ENCODE assay signal across 1 cellular context in genomic region chr17:36482611-36483504, GRCh38.
TF ChIP-seq lines count a peak whose summit lies in the region.

No MANE protein-coding gene starts in this region.

TF ChIP-seq in K562, 482 proteins besides CTCF, POLR2A, EP300 and RAD21 (continued from another document and continues in another):
- TF ChIP-seq ZC3H8 (IDR thresholded peaks at IDR 0.05): no peak
- TF ChIP-seq SMARCC2 (IDR thresholded peaks at IDR 0.05; ENCODE audit: low read depth): no peak
- TF ChIP-seq, protein P1, sequence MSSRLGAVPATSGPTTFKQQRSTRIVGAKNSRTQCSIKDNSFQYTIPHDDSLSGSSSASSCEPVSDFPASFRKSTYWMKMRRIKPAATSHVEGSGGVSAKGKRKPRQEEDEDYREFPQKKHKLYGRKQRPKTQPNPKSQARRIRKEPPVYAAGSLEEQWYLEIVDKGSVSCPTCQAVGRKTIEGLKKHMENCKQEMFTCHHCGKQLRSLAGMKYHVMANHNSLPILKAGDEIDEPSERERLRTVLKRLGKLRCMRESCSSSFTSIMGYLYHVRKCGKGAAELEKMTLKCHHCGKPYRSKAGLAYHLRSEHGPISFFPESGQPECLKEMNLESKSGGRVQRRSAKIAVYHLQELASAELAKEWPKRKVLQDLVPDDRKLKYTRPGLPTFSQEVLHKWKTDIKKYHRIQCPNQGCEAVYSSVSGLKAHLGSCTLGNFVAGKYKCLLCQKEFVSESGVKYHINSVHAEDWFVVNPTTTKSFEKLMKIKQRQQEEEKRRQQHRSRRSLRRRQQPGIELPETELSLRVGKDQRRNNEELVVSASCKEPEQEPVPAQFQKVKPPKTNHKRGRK (tag; IDR thresholded peaks at IDR 0.05): no peak
- no peak for TF ChIP-seq FOSL1 (tag; conservative IDR thresholded peaks at IDR 0.05)
- no peak for TF ChIP-seq HNRNPH1 (optimal IDR thresholded peaks at IDR 0.05; ENCODE audit: low read depth, low read length)
- TF ChIP-seq ZNF431 (CRISPR knock-in tag; IDR thresholded peaks at IDR 0.05): peak; percentile 86
- TF ChIP-seq, protein P2, sequence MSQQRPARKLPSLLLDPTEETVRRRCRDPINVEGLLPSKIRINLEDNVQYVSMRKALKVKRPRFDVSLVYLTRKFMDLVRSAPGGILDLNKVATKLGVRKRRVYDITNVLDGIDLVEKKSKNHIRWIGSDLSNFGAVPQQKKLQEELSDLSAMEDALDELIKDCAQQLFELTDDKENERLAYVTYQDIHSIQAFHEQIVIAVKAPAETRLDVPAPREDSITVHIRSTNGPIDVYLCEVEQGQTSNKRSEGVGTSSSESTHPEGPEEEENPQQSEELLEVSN (IDR thresholded peaks at IDR 0.05; ENCODE audit: borderline replicate concordance in 1 of 2, extremely low read depth in 1 of 2, insufficient read depth in 1 of 2, insufficient read length in 1 of 2, low read depth in 1 of 2, low read length in 1 of 2, poor library complexity in 1 of 2, severe bottlenecking in 1 of 2): peak; percentile 100
- TF ChIP-seq STAG1 (CRISPR knock-in tag; IDR thresholded peaks at IDR 0.05; ENCODE audit: borderline replicate concordance): peak; percentile 68
- TF ChIP-seq, protein P3, sequence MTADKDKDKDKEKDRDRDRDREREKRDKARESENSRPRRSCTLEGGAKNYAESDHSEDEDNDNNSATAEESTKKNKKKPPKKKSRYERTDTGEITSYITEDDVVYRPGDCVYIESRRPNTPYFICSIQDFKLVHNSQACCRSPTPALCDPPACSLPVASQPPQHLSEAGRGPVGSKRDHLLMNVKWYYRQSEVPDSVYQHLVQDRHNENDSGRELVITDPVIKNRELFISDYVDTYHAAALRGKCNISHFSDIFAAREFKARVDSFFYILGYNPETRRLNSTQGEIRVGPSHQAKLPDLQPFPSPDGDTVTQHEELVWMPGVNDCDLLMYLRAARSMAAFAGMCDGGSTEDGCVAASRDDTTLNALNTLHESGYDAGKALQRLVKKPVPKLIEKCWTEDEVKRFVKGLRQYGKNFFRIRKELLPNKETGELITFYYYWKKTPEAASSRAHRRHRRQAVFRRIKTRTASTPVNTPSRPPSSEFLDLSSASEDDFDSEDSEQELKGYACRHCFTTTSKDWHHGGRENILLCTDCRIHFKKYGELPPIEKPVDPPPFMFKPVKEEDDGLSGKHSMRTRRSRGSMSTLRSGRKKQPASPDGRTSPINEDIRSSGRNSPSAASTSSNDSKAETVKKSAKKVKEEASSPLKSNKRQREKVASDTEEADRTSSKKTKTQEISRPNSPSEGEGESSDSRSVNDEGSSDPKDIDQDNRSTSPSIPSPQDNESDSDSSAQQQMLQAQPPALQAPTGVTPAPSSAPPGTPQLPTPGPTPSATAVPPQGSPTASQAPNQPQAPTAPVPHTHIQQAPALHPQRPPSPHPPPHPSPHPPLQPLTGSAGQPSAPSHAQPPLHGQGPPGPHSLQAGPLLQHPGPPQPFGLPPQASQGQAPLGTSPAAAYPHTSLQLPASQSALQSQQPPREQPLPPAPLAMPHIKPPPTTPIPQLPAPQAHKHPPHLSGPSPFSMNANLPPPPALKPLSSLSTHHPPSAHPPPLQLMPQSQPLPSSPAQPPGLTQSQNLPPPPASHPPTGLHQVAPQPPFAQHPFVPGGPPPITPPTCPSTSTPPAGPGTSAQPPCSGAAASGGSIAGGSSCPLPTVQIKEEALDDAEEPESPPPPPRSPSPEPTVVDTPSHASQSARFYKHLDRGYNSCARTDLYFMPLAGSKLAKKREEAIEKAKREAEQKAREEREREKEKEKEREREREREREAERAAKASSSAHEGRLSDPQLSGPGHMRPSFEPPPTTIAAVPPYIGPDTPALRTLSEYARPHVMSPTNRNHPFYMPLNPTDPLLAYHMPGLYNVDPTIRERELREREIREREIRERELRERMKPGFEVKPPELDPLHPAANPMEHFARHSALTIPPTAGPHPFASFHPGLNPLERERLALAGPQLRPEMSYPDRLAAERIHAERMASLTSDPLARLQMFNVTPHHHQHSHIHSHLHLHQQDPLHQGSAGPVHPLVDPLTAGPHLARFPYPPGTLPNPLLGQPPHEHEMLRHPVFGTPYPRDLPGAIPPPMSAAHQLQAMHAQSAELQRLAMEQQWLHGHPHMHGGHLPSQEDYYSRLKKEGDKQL (CRISPR knock-in tag; IDR thresholded peaks at IDR 0.05; ENCODE audit: borderline replicate concordance): peak; percentile 75; the same call in 1 of the 2 replicates
- TF ChIP-seq ADNP (tag; IDR thresholded peaks at IDR 0.05): no peak
- no peak for TF ChIP-seq ZBTB11 (CRISPR knock-in tag; IDR thresholded peaks at IDR 0.05)
- no peak for TF ChIP-seq NR2F6 (CRISPR knock-in tag; IDR thresholded peaks at IDR 0.05)
- 0 out of 2 replicates have a peak, but pooled peaks have one; percentile 21 for TF ChIP-seq EGR1 (conservative IDR thresholded peaks at IDR 0.05)
- TF ChIP-seq TFE3 (CRISPR knock-in tag; IDR thresholded peaks at IDR 0.05): no peak
- TF ChIP-seq MAFF (IDR thresholded peaks at IDR 0.05; ENCODE audit: low read length): no peak
- TF ChIP-seq HMG20A (CRISPR knock-in tag; conservative IDR thresholded peaks at IDR 0.05): no peak
- TF ChIP-seq RB1 (IDR thresholded peaks at IDR 0.05; ENCODE audit: low read depth): peak; percentile 100
- peak; percentile 79; the same call in 1 of the 2 replicates for TF ChIP-seq CBFB (CRISPR knock-in tag; IDR thresholded peaks at IDR 0.05)
- TF ChIP-seq WHSC1 (IDR thresholded peaks at IDR 0.05; ENCODE audit: low read length): no peak
- 0 out of 2 replicates have a peak, but pooled peaks have one; percentile 19 for TF ChIP-seq ZC3H11A (IDR thresholded peaks at IDR 0.05; ENCODE audit: low read depth, low read length)
- no peak for TF ChIP-seq NFYB (IDR thresholded peaks at IDR 0.05; ENCODE audit: extremely low read depth, insufficient read length)
- TF ChIP-seq ZNF165 (CRISPR knock-in tag; IDR thresholded peaks at IDR 0.05; ENCODE audit: borderline replicate concordance): no peak
- TF ChIP-seq HOXB6 (CRISPR knock-in tag; IDR thresholded peaks at IDR 0.05; ENCODE audit: borderline replicate concordance): no peak
- TF ChIP-seq ZNF24 (IDR thresholded peaks at IDR 0.05): no peak
- TF ChIP-seq ZNF197 (CRISPR knock-in tag; IDR thresholded peaks at IDR 0.05; ENCODE audit: low read depth): no peak
- no peak for TF ChIP-seq TAF7 (tag; IDR thresholded peaks at IDR 0.05)
- no peak for TF ChIP-seq KAT8 (IDR thresholded peaks at IDR 0.05; ENCODE audit: low read depth)
- no peak for TF ChIP-seq ZNF318 (IDR thresholded peaks at IDR 0.05; ENCODE audit: borderline replicate concordance in 1 of 2, low read depth in 1 of 2)
- TF ChIP-seq, protein P4, sequence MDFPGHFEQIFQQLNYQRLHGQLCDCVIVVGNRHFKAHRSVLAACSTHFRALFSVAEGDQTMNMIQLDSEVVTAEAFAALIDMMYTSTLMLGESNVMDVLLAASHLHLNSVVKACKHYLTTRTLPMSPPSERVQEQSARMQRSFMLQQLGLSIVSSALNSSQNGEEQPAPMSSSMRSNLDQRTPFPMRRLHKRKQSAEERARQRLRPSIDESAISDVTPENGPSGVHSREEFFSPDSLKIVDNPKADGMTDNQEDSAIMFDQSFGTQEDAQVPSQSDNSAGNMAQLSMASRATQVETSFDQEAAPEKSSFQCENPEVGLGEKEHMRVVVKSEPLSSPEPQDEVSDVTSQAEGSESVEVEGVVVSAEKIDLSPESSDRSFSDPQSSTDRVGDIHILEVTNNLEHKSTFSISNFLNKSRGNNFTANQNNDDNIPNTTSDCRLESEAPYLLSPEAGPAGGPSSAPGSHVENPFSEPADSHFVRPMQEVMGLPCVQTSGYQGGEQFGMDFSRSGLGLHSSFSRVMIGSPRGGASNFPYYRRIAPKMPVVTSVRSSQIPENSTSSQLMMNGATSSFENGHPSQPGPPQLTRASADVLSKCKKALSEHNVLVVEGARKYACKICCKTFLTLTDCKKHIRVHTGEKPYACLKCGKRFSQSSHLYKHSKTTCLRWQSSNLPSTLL (IDR thresholded peaks at IDR 0.05): no peak
- TF ChIP-seq HEY1 (CRISPR knock-in tag; IDR thresholded peaks at IDR 0.05; ENCODE audit: borderline replicate concordance): no peak
- TF ChIP-seq RNF2 (IDR thresholded peaks at IDR 0.05): peak; percentile 92
- no peak for TF ChIP-seq ELF2 (CRISPR knock-in tag; IDR thresholded peaks at IDR 0.05)
- peak; percentile 99 for TF ChIP-seq E2F1 (CRISPR knock-in tag; IDR thresholded peaks at IDR 0.05)
- no peak for TF ChIP-seq ZEB2 (IDR thresholded peaks at IDR 0.05)
